Comparison of ENCODE assay signal across 8 cellular contexts in the genomic region with DNA sequence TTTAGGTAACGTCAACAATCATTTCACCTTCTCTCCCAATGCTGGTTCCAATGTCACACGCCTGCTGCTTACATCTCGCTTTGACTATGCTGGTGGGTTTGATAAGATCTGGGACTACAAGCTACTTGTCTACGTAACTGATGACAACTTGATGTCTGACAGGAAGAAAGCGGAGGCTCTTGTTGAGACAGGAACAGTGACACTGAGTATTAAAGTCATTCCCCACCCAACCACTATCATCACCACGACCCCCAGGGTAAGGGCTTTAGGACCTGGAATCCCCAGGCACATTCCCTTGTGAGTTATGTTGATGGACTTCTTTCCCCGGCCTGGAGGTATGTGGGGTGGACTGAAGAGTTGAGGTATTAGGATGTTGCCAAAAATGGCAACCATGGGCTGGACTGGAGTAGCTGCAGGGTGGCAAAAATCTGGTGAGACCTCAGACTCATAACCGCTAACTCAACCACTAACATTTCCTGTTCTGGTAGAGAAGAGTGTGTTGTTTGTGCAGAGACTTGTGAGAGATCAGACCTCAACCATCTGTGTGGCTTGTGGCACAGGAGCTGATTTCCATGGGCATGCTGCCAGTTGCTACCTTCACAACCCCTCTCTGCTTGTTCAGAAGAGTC. TPM values are rescaled to one million over a fixed set of nuclear protein-coding genes. Genes with fewer than 3 reads are reported as not detected.
DNase-seq lines count a peak whose midpoint lies in the region; ATAC-seq and TF ChIP-seq lines count a peak whose summit lies in the region.

No MANE protein-coding gene starts in this region.

- H3K27me3 ChIP-seq in MG63 = no peaks in the 10 kb centered on the region
- H3K27me3 ChIP-seq in SK-N-SH (ENCODE audit: insufficient read depth) = no peaks in the 10 kb centered on the region
- H3K27me3 ChIP-seq in tibial artery = no peaks in the 10 kb centered on the region

- H3K4me3 Mint-ChIP-seq in activated naive CD8-positive, alpha-beta T cell treated with anti-CD3 and anti-CD28 coated beads, Interleukin-2, amount 10 ng/mL, durations not matched to agents 7 days and 5 days = peak overlapping the region; percentile 66

- H3K4me3 ChIP-seq in SK-N-MC (peak overlapping the region; percentile 34; the same call in 1 of the 2 replicates), MG63 (no peak overlapping the region), SK-N-SH (ENCODE audit: low read depth in 2 of 2, low read length in 1 of 2) (no peak overlapping the region), tibial artery (no peak overlapping the region)

- peaks cover 23% of the 10 kb centered on the region for H3K27me3 Mint-ChIP-seq in activated naive CD8-positive, alpha-beta T cell treated with anti-CD3 and anti-CD28 coated beads, Interleukin-2, amount 10 ng/mL, durations not matched to agents 7 days and 5 days

- peak overlapping the region; percentile 55 for H3K27ac Mint-ChIP-seq in activated naive CD8-positive, alpha-beta T cell treated with anti-CD3 and anti-CD28 coated beads, Interleukin-2, amount 10 ng/mL, durations not matched to agents 7 days and 5 days

- peaks cover 30% of the 10 kb centered on the region for H3K4me1 Mint-ChIP-seq in activated naive CD8-positive, alpha-beta T cell treated with anti-CD3 and anti-CD28 coated beads, Interleukin-2, amount 10 ng/mL, durations not matched to agents 7 days and 5 days

- TF ChIP-seq CTCF in SK-N-SH (IDR thresholded peaks at IDR 0.05) = no peak
- no peak for TF ChIP-seq CTCF in tibial artery (IDR thresholded peaks at IDR 0.05)

- TF ChIP-seq EP300 in SK-N-SH (IDR thresholded peaks at IDR 0.05; ENCODE audit: borderline replicate concordance in 1 of 2, low read depth in 1 of 2, low read length in 1 of 2) = no peak

- H3K9ac ChIP-seq in SK-N-MC (ENCODE audit: insufficient read length) (no peak overlapping the region), SK-N-SH (no peak overlapping the region)

- TF ChIP-seq RAD21 in SK-N-SH (IDR thresholded peaks at IDR 0.05; ENCODE audit: low read length) = no peak

- no peaks in the 10 kb centered on the region for H3F3A ChIP-seq in SK-N-SH (replicated peaks; ENCODE audit: insufficient read depth)

- no peaks in the 10 kb centered on the region for H3K79me2 ChIP-seq in SK-N-SH (ENCODE audit: insufficient read depth)

- no peaks in the 10 kb centered on the region for H3K36me3 Mint-ChIP-seq in activated naive CD8-positive, alpha-beta T cell treated with anti-CD3 and anti-CD28 coated beads, Interleukin-2, amount 10 ng/mL, durations not matched to agents 7 days and 5 days

- peak; percentile 88 for ATAC-seq in HG02588 (IDR thresholded peaks at IDR 0.05; ENCODE audit: unreplicated experiment)
- ATAC-seq in activated naive CD8-positive, alpha-beta T cell treated with anti-CD3 and anti-CD28 coated beads, Interleukin-2, amount 10 ng/mL, durations not matched to agents 7 days and 5 days (ENCODE audit: low read depth) = peak; percentile 80

- H3K4me2 ChIP-seq in SK-N-SH = no peak overlapping the region

- WGBS in SK-N-SH (ENCODE audit: low lambda C conversion rate) = 87% methylated on average over 8 of the region's 8 CpGs

- peak overlapping the region; percentile 96 for H3K27ac ChIP-seq in SK-N-MC
- H3K27ac ChIP-seq in SK-N-SH (ENCODE audit: low read depth in 2 of 2, low read length in 1 of 2) = no peak overlapping the region
- no peak overlapping the region for H3K27ac ChIP-seq in tibial artery

- POLR2A ChIA-PET in activated naive CD8-positive, alpha-beta T cell treated with anti-CD3 and anti-CD28 coated beads, Interleukin-2, amount 10 ng/mL, durations not matched to agents 7 days and 5 days (lab: Charles Lee) = interaction anchor here (1.0 kb wide), 2 partner anchors 259 to 491 kb away, joined by 3 to 5 read pairs; partner anchors contain the start of gene RINT1
- POLR2A ChIA-PET in SK-N-SH (lab: Yijun Ruan, JAX) = no interaction called here

- H3K9me2 ChIP-seq in SK-N-SH = no peaks in the 10 kb centered on the region

- CTCF ChIA-PET in SK-N-SH (lab: Yijun Ruan, JAX) = interaction anchor here (1.1 to 8.6 kb wide), 8 partner anchors 9 to 1104 kb away, joined by 3 to 101 read pairs (median 4); no protein-coding TSS in a partner anchor

- H4K20me1 ChIP-seq in SK-N-SH (ENCODE audit: insufficient read depth) = no peaks in the 10 kb centered on the region

- H3K36me3 ChIP-seq in SK-N-MC (ENCODE audit: insufficient read depth, low read length) (no peaks in the 10 kb centered on the region), MG63 (no peaks in the 10 kb centered on the region), SK-N-SH (replicated peaks in 1 of 2; ENCODE audit: control insufficient read depth in 1 of 2, insufficient read depth in 2 of 2, low read length in 1 of 2) (no peaks in the 10 kb centered on the region), tibial artery (no peaks in the 10 kb centered on the region)

- no peak overlapping the region for H2AFZ ChIP-seq in SK-N-SH (ENCODE audit: low read depth)

- no peaks in the 10 kb centered on the region for H3K9me3 ChIP-seq in SK-N-MC (ENCODE audit: low read depth, low read length)
- no peaks in the 10 kb centered on the region for H3K9me3 ChIP-seq in MG63
- H3K9me3 ChIP-seq in SK-N-SH = no peaks in the 10 kb centered on the region
- no peaks in the 10 kb centered on the region for H3K9me3 ChIP-seq in tibial artery

- intact Hi-C loops in tibial artery (cut with DNase I; ENCODE audit: low total_unique reads) = no loop called here

- H3K9me3 Mint-ChIP-seq in activated naive CD8-positive, alpha-beta T cell treated with anti-CD3 and anti-CD28 coated beads, Interleukin-2, amount 10 ng/mL, durations not matched to agents 7 days and 5 days = no peaks in the 10 kb centered on the region

- H3K4me1 ChIP-seq in SK-N-SH (ENCODE audit: control insufficient read depth in 1 of 2, insufficient read depth in 2 of 2, low read depth in 1 of 2, low read length in 1 of 2) (peaks cover 13 to 18% of the 10 kb centered on the region in 2 experiments; a peak in 1 of 4 replicates), tibial artery (no peaks in the 10 kb centered on the region)

- DNase-seq in DMS153 (lab: John Stamatoyannopoulos, UW) (peak; percentile 53), SK-N-MC (ENCODE audit: low read depth, low spot score) (peak; percentile 82), MG63 (no peak), SK-N-SH (no peak), tibial artery (no peak)
- peak; percentile 54 for DNase-seq in activated naive CD8-positive, alpha-beta T cell treated with anti-CD3 and anti-CD28 coated beads, Interleukin-2, amount 10 ng/mL, durations not matched to agents 7 days and 5 days
- DNase-seq in stimulated activated CD8-positive, alpha-beta memory T cell treated with anti-CD3 and anti-CD28 coated beads, Interleukin-4, amount 100 ng/mL, for 4 hours (ENCODE audit: low read depth in 2 of 2, low spot score in 1 of 2) = peak; percentile 11 to 40

TF ChIP-seq in SK-N-SH, 30 proteins besides CTCF, POLR2A, EP300 and RAD21 (continues in another document):
- no peak for TF ChIP-seq FOSL2 (IDR thresholded peaks at IDR 0.05; ENCODE audit: borderline replicate concordance, low read depth)
- TF ChIP-seq, protein P1, sequence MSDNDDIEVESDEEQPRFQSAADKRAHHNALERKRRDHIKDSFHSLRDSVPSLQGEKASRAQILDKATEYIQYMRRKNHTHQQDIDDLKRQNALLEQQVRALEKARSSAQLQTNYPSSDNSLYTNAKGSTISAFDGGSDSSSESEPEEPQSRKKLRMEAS (IDR thresholded peaks at IDR 0.05; ENCODE audit: low read depth) = no peak
- TF ChIP-seq RXRA (IDR thresholded peaks at IDR 0.05; ENCODE audit: borderline replicate concordance, low read depth) = no peak
- no peak for TF ChIP-seq SMC3 (IDR thresholded peaks at IDR 0.05; ENCODE audit: low read depth, low read length)
- no peak for TF ChIP-seq GATA2 (CRISPR knock-in tag; IDR thresholded peaks at IDR 0.05)
- TF ChIP-seq RCOR1 (IDR thresholded peaks at IDR 0.05; ENCODE audit: low read length) = no peak
- TF ChIP-seq, protein P2, sequence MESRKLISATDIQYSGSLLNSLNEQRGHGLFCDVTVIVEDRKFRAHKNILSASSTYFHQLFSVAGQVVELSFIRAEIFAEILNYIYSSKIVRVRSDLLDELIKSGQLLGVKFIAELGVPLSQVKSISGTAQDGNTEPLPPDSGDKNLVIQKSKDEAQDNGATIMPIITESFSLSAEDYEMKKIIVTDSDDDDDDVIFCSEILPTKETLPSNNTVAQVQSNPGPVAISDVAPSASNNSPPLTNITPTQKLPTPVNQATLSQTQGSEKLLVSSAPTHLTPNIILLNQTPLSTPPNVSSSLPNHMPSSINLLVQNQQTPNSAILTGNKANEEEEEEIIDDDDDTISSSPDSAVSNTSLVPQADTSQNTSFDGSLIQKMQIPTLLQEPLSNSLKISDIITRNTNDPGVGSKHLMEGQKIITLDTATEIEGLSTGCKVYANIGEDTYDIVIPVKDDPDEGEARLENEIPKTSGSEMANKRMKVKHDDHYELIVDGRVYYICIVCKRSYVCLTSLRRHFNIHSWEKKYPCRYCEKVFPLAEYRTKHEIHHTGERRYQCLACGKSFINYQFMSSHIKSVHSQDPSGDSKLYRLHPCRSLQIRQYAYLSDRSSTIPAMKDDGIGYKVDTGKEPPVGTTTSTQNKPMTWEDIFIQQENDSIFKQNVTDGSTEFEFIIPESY (IDR thresholded peaks at IDR 0.05; ENCODE audit: borderline replicate concordance, low read depth) = no peak
- no peak for TF ChIP-seq NRF1 (IDR thresholded peaks at IDR 0.05; ENCODE audit: low read depth, low read length)
- TF ChIP-seq PBX3 (IDR thresholded peaks at IDR 0.05) = no peak

RNA-seq across cellular contexts. Expression of gene CDHR3, which starts 59.2 kb away (rescaled TPM):
- 1 to 10 TPM; 5.1 to 6.7 TPM for total RNA-seq in activated naive CD8-positive, alpha-beta T cell treated with anti-CD3 and anti-CD28 coated beads, Interleukin-2, amount 10 ng/mL, durations not matched to agents 7 days and 5 days
- 0.76 TPM in 1 of 2 replicates, not detected in the other for total RNA-seq in MG63 (2014; rRNA removed; shearing (Covaris generic); ENCODE audit: low replicate concordance)
- polyA plus RNA-seq in SK-N-SH (2012; rRNA removed) = 7.5 and 9.7 TPM in 2 replicates
- 4.4 and 5.6 TPM in 2 replicates for polyA plus RNA-seq in SK-N-SH (2012; cell fraction: cytosol; rRNA removed)
- polyA plus RNA-seq in SK-N-SH (2012; cell fraction: nucleus; rRNA removed) = 24.2 and 29.5 TPM in 2 replicates

Comparison
In these comparisons a context has a peak if more than half of its experiments do, and no peak if none do; other contexts are left out.
1. DNase-seq: peak in DMS153 (single experiment), SK-N-MC (single experiment), activated naive CD8-positive, alpha-beta T cell treated with anti-CD3 and anti-CD28 coated beads, Interleukin-2, amount 10 ng/mL, durations not matched to agents 7 days and 5 days (single experiment) and stimulated activated CD8-positive, alpha-beta memory T cell treated with anti-CD3 and anti-CD28 coated beads, Interleukin-4, amount 100 ng/mL, for 4 hours (2 of 2); none in MG63 (single experiment), SK-N-SH (single experiment) and tibial artery (0 of 2).